Comparison of ENCODE assay signal across 10 cellular contexts in the genomic region with DNA sequence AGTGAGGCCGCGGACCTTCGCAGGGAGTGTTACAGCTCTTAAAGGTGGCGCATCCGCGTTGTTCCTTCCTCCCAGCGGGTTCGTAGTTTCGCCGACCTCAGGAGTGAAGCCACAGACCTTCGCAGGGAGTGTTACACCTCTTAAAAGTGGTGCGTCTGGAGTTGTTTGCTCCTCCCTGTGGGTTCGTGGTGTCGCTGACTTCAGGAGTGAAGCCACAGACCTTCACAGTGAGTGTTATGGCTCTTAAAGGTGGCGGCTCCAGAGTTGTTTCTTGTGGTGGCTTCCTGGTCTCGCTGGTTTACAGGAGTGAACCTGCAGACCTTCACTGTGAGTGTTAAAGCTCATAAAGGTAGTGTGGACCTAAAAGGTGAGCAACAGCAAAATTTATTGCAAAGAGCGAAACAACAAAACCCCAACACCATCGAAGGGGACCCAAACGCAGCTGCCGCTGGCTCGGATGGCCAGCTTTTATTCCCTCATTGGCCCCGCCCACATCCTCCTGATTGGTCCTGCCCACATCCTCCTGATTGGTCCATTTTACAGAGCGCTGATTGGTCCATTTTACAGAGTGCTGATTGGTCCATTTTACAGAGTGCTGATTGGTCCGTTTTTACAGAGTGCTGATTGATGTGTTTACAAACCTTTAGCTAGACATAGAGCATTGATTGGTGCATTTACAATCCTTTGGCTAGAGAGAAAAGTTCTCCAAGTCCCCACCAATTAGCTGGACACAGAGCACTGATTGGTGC. TPM values are rescaled to one million over a fixed set of nuclear protein-coding genes. Genes with fewer than 3 reads are reported as not detected.
DNase-seq lines count a peak whose midpoint lies in the region; ATAC-seq and TF ChIP-seq lines count a peak whose summit lies in the region.
"Had no signal": no experiment of that assay in that cellular context is flagged by ENCODE, and none has a peak within 500 bp of the region (broad histone marks: within the 10 kb centered on the region; RNA-seq: fewer than 3 reads in every experiment).

No MANE protein-coding gene starts in this region.

- H3K27ac ChIP-seq in CD4-positive, alpha-beta T cell (ENCODE audit: low read depth, low read length): peak overlapping the region; percentile 30
- H3K27ac ChIP-seq: C4-2B had no signal

- peaks cover 59% of the 10 kb centered on the region for H3K4me1 Mint-ChIP-seq in CD4-positive, alpha-beta T cell (ENCODE audit: low read depth)
- peaks cover 2% of the 10 kb centered on the region; the same call in 1 of the 2 replicates for H3K4me1 Mint-ChIP-seq in WTC11

- peak overlapping the region; percentile 89 for H3K4me3 Mint-ChIP-seq in CD4-positive, alpha-beta T cell
- peak overlapping the region; percentile 70 for H3K4me3 Mint-ChIP-seq in WTC11

- H3K27me3 Mint-ChIP-seq in CD4-positive, alpha-beta T cell: peaks cover 34% of the 10 kb centered on the region
- peaks cover 57% of the 10 kb centered on the region for H3K27me3 Mint-ChIP-seq in WTC11 (ENCODE audit: low read depth)

- POLR2A ChIA-PET in CD4-positive, alpha-beta T cell (lab: Charles Lee): interaction anchor here (0.6 to 4.5 kb wide), 15 partner anchors 8 to 189 kb away, joined by 3 to 74 read pairs (median 7); no protein-coding TSS in a partner anchor
- POLR2A ChIA-PET in WTC11 (lab: Charles Lee): interaction anchor here (1.1 kb wide), 1 partner anchor 47 kb away, joined by 4 read pairs; no protein-coding TSS in a partner anchor

- TF ChIP-seq CTCF in CD4-positive, alpha-beta T cell (IDR thresholded peaks at IDR 0.05): no peak
- TF ChIP-seq CTCF in WTC11 (IDR thresholded peaks at IDR 0.05): no peak

- peak; percentile 76 for ATAC-seq in CD4-positive, alpha-beta T cell (ENCODE audit: poor library complexity)
- 0 out of 2 replicates have a peak, but pooled peaks have one; percentile 8 for ATAC-seq in WTC11
- no peak for ATAC-seq in HG03280 (IDR thresholded peaks at IDR 0.05; ENCODE audit: unreplicated experiment)

- peak; percentile 59 to 79 (median 74) for DNase-seq in CD4-positive, alpha-beta T cell
- DNase-seq in WTC11 (ENCODE audit: low spot score) (no peak), inferior parietal cortex (ENCODE audit: extremely low spot score) (no peak), head of caudate nucleus (no peak), UCSD-AML1 (lab: John Stamatoyannopoulos, UW; ENCODE audit: unreplicated experiment) (no peak)
- peak; percentile 70 for DNase-seq in activated effector memory CD4-positive, alpha-beta T cell treated with Interleukin-2 at 50 U/mL for 16 hours
- peak; percentile 52 to 69 (median 58) for DNase-seq in stimulated activated CD4-positive, alpha-beta T cell treated with anti-CD3 and anti-CD28 coated beads, Interleukin-1b, Interleukin-23, amount 100 ng/mL, for 24 hours (ENCODE audit: low read depth in 4 of 4, low spot score in 1 of 4)
- DNase-seq: KG1 had no signal

- intact Hi-C loops in CD4-positive, alpha-beta T cell (cut with DNase I, micrococcal nuclease): loop anchor here (2.0 to 10.0 kb wide), 6 partner anchors 38 to 190 kb away; partner anchors contain the start of genes NFRKB (in 2 of the 2) and PRDM10 (in 2 of the 2)
- intact Hi-C loops in head of caudate nucleus (cut with DNase I): no loop called here

- H3K9me3 Mint-ChIP-seq in CD4-positive, alpha-beta T cell: peaks cover 6% of the 10 kb centered on the region
- peaks cover 22% of the 10 kb centered on the region; the same call in 1 of the 2 replicates for H3K9me3 Mint-ChIP-seq in WTC11

- CTCF ChIA-PET in CD4-positive, alpha-beta T cell (lab: Charles Lee): interaction anchor here (1.2 to 1.5 kb wide), 3 partner anchors 15 to 301 kb away, joined by 3 read pairs; no protein-coding TSS in a partner anchor
- CTCF ChIA-PET in WTC11 (lab: Charles Lee): no interaction called here

- peaks cover 5% of the 10 kb centered on the region for H3K27me3 ChIP-seq in CD4-positive, alpha-beta T cell (ENCODE audit: control insufficient read depth, insufficient read depth, low read length)

- peak overlapping the region; percentile 95 for H3K27ac Mint-ChIP-seq in CD4-positive, alpha-beta T cell
- H3K27ac Mint-ChIP-seq in WTC11: no peak overlapping the region

- H3K9me3 ChIP-seq in CD4-positive, alpha-beta T cell (ENCODE audit: control insufficient read depth, low read length): no peaks in the 10 kb centered on the region

- H3K36me3 Mint-ChIP-seq in CD4-positive, alpha-beta T cell (ENCODE audit: low read depth): peaks cover 9% of the 10 kb centered on the region
- peaks cover 3% of the 10 kb centered on the region for H3K36me3 Mint-ChIP-seq in WTC11

TF ChIP-seq in WTC11, 78 proteins besides CTCF, POLR2A, EP300 and RAD21:
- TF ChIP-seq NFYB (CRISPR knock-in tag; conservative IDR thresholded peaks at IDR 0.05; ENCODE audit: low read depth) (peak; percentile 85), CREM (CRISPR knock-in tag; IDR thresholded peaks at IDR 0.05) (no peak)
TF ChIP-seq in WTC11: peak in this region for 1.

RNA-seq across cellular contexts. Expression of gene TMEM45B, which starts 1.2 kb away (rescaled TPM):
- total RNA-seq in CD4-positive, alpha-beta T cell: 1 to 10 TPM; 1.7 to 1.9 TPM
- total RNA-seq in WTC11 (2021): 0.25 to 0.59 TPM (median 0.37 TPM) in 3 replicates

Comparison
In these comparisons a context has a peak if more than half of its experiments do, and no peak if none do; other contexts are left out.
1. DNase-seq: peak in CD4-positive, alpha-beta T cell (10 of 10), activated effector memory CD4-positive, alpha-beta T cell treated with Interleukin-2 at 50 U/mL for 16 hours (single experiment) and stimulated activated CD4-positive, alpha-beta T cell treated with anti-CD3 and anti-CD28 coated beads, Interleukin-1b, Interleukin-23, amount 100 ng/mL, for 24 hours (4 of 4); none in WTC11 (single experiment), inferior parietal cortex (single experiment), head of caudate nucleus (0 of 42) and UCSD-AML1 (single experiment).